Comparison of ENCODE assay signal across 9 cellular contexts in genomic region chr3:69250014-69250413, GRCh38.
A peak's percentile ranks its signal among the peaks of the same experiment; 100 is the strongest.
DNase-seq lines count a peak whose midpoint lies in the region; ATAC-seq and TF ChIP-seq lines count a peak whose summit lies in the region.
"Had no signal": no experiment of that assay in that cellular context is flagged by ENCODE, and none has a peak within 500 bp of the region (broad histone marks: within the 10 kb centered on the region; RNA-seq: fewer than 3 reads in every experiment).

No MANE protein-coding gene starts in this region.

- BruUV-seq in A673 (replicated peaks; lab: Mats Ljungman, UMichigan): no TSS peak

- POLR2A ChIA-PET in A673 (lab: Charles Lee; ENCODE audit: low non-redundant PET): interaction anchor here (0.7 kb wide), 1 partner anchor 92 kb away, joined by 5 read pairs; no protein-coding TSS in a partner anchor

- H3K27me3 ChIP-seq in A673 (replicated peaks; ENCODE audit: insufficient read depth, low read depth, low read length, poor library complexity): no peaks in the 10 kb centered on the region
- H3K27me3 ChIP-seq in SJCRH30: no peaks in the 10 kb centered on the region
- H3K27me3 ChIP-seq in brain microvascular endothelial cell (replicated peaks): peaks cover 5% of the 10 kb centered on the region

- intact Hi-C loops in A673 (cut with micrococcal nuclease; ENCODE audit: unreplicated experiment): no loop called here

- DNase-seq in A673 (ENCODE audit: low spot score): peak; percentile 42
- peak; percentile 14 to 27 for DNase-seq in SJCRH30
- no peak for DNase-seq in brain microvascular endothelial cell
- DNase-seq in stimulated activated naive CD4-positive, alpha-beta T cell treated with Interleukin-2 at 50 U/mL for 16 hours (lab: John Stamatoyannopoulos, UW): peak; percentile 36
- no peak for DNase-seq in NCI-H226
- DNase-seq in 8988T: no peak

- no peaks in the 10 kb centered on the region for H3K9me3 ChIP-seq in A673 (ENCODE audit: low read depth, low read length, poor library complexity, severe bottlenecking)
- H3K9me3 ChIP-seq in SJCRH30 (replicated peaks): no peaks in the 10 kb centered on the region
- H3K9me3 ChIP-seq in mesodermal cell (ENCODE audit: control insufficient read depth, low read length): no peaks in the 10 kb centered on the region

- H3K4me3 ChIP-seq in A673 (ENCODE audit: low read depth, low read length, poor library complexity, severe bottlenecking) (no peak overlapping the region), SJCRH30 (no peak overlapping the region), brain microvascular endothelial cell (ENCODE audit: low read depth, low read length) (peak overlapping the region; percentile 15), mesodermal cell (ENCODE audit: extremely low read depth, insufficient read depth, low read length, poor library complexity, severe bottlenecking) (peak overlapping the region; percentile 44)
- H3K4me3 ChIP-seq: skin epidermis had no signal

- H3K27ac ChIP-seq in A673 (ENCODE audit: low read depth, low read length, poor library complexity, severe bottlenecking) (no peak overlapping the region), SJCRH30 (no peak overlapping the region), brain microvascular endothelial cell (no peak overlapping the region), mesodermal cell (ENCODE audit: low read depth, low read length, severe bottlenecking) (peak overlapping the region; percentile 30)

- in situ Hi-C loops in brain microvascular endothelial cell (cut with HindIII; ENCODE audit: low pct_ligation_motif_present, low sequenced_read_pairs): no loop called here

- CTCF ChIA-PET in A673 (lab: Charles Lee): no interaction called here

- 15 to 16% methylated on average over 5 to 6 of the region's 8 CpGs for WGBS in mesodermal cell (ENCODE audit: insufficient coverage in 2 of 2), 2 experiments

- TF ChIP-seq CTCF in A673 (conservative IDR thresholded peaks at IDR 0.05; ENCODE audit: low read depth, low read length) (no peak), brain microvascular endothelial cell (IDR thresholded peaks at IDR 0.05; ENCODE audit: low read depth, low read length, missing control alignments) (no peak)

- H3K4me1 ChIP-seq in A673 (ENCODE audit: insufficient read depth, low read length, poor library complexity, severe bottlenecking): no peaks in the 10 kb centered on the region
- no peaks in the 10 kb centered on the region for H3K4me1 ChIP-seq in SJCRH30
- peaks cover 8% of the 10 kb centered on the region for H3K4me1 ChIP-seq in mesodermal cell (ENCODE audit: control insufficient read depth, insufficient read depth, low read length, poor library complexity, severe bottlenecking)

- ATAC-seq in HG03432 (IDR thresholded peaks at IDR 0.05; ENCODE audit: unreplicated experiment): no peak

- H3K36me3 ChIP-seq in A673 (ENCODE audit: insufficient read depth, low read length, poor library complexity, severe bottlenecking) (no peaks in the 10 kb centered on the region), SJCRH30 (no peaks in the 10 kb centered on the region), brain microvascular endothelial cell (replicated peaks) (no peaks in the 10 kb centered on the region), mesodermal cell (ENCODE audit: control insufficient read depth, insufficient read depth, low read length) (no peaks in the 10 kb centered on the region)

Comparison
In these comparisons a context has a peak if more than half of its experiments do, and no peak if none do; other contexts are left out.
1. DNase-seq: peak in A673 (single experiment), SJCRH30 (2 of 2) and stimulated activated naive CD4-positive, alpha-beta T cell treated with Interleukin-2 at 50 U/mL for 16 hours (single experiment); none in brain microvascular endothelial cell (single experiment), NCI-H226 (single experiment) and 8988T (single experiment).
2. H3K4me3 ChIP-seq: peak in brain microvascular endothelial cell (single experiment) and mesodermal cell (single experiment); none in A673 (single experiment) and SJCRH30 (single experiment).